ENCODE assay signal across 26 cellular contexts in genomic region chr10:2920166-2920565, GRCh38.
"Had no signal": no experiment of that assay in that cellular context is flagged by ENCODE, and none has a peak within 500 bp of the region (broad histone marks: within the 10 kb centered on the region; RNA-seq: fewer than 3 reads in every experiment).

No MANE protein-coding gene starts in this region.

- H3K4me1 ChIP-seq: SJCRH30 had no signal

- H3K9me3 Mint-ChIP-seq: activated CD4-positive, alpha-beta T cell treated with anti-CD3 and anti-CD28 coated beads, Interleukin-2, amount 10 ng/mL, durations not matched to agents 24 days and 14 days; activated naive CD4-positive, alpha-beta T cell treated with anti-CD3 and anti-CD28 coated beads, Interleukin-2, amount 10 ng/mL, durations not matched to agents 7 days and 5 days; activated naive CD8-positive, alpha-beta T cell treated with anti-CD3 and anti-CD28 coated beads, Interleukin-2, amount 50 U/mL, for 24 hours; activated T-cell treated with anti-CD3 and anti-CD28 coated beads, Interleukin-2, amount 50 U/mL, for 24 hours; activated T-helper 2 cell treated with anti-CD3 and anti-CD28 coated beads, Interferon-gamma antibody, Interleukin-2, Interleukin-4, amounts not matched to agents 10 μg/mL and 5 μg/mL and 100 μg/mL, durations not matched to agents 14 hours and 24 hours and 36 hours had no signal

- H3K27me3 ChIP-seq: SJCRH30 had no signal

- H3K36me3 Mint-ChIP-seq: activated naive CD4-positive, alpha-beta T cell treated with anti-CD3 and anti-CD28 coated beads, Interleukin-2, amount 10 ng/mL, durations not matched to agents 7 days and 5 days; activated naive CD8-positive, alpha-beta T cell; brain had no signal

- H3K9me3 ChIP-seq: MG63, SJCRH30 had no signal

- H3K27ac ChIP-seq: SJCRH30, SK-N-MC, WERI-Rb-1 had no signal

- H3K4me3 ChIP-seq: MG63, SJCRH30, SK-N-MC had no signal

- ATAC-seq: activated CD8-positive, alpha-beta T cell treated with anti-CD3 and anti-CD28 coated beads, Interleukin-2, amount 10 ng/mL, durations not matched to agents 7 days and 5 days; Panc1 had no signal

- DNase-seq: activated CD4-positive, alpha-beta T cell treated with anti-CD3 and anti-CD28 coated beads, Interleukin-2, amount 10 ng/mL, durations not matched to agents 24 days and 14 days; activated CD4-positive, alpha-beta T cell treated with anti-CD3 and anti-CD28 coated beads, Interleukin-2, amount 50 U/mL, for 4 hours; activated CD8-positive, alpha-beta T cell treated with anti-CD3 and anti-CD28 coated beads, Interleukin-2, amount 10 ng/mL, durations not matched to agents 7 days and 5 days; activated gamma-delta T cell; activated naive CD4-positive, alpha-beta T cell treated with anti-CD3 and anti-CD28 coated beads, Interleukin-2, amount 10 ng/mL, durations not matched to agents 7 days and 5 days; activated naive CD8-positive, alpha-beta T cell treated with anti-CD3 and anti-CD28 coated beads, Interleukin-2, amount 50 U/mL, for 24 hours; activated T-cell treated with anti-CD3 and anti-CD28 coated beads, Interleukin-2, amount 50 U/mL, for 24 hours; anterior cingulate cortex; caudate nucleus; Kasumi-1; KG1; MG63; NCI-H1048; NCI-H1105 treated with DMSO at 0.1 percent for 48 hours; NCI-H1436; NCI-H1694; NCI-H524 treated with DMSO at 0.1 percent for 48 hours; SHP77; SJCRH30; T1000; WERI-Rb-1 had no signal

- H3K27ac Mint-ChIP-seq: activated CD4-positive, alpha-beta T cell treated with anti-CD3 and anti-CD28 coated beads, Interleukin-2, amount 10 ng/mL, durations not matched to agents 24 days and 14 days; activated CD8-positive, alpha-beta T cell treated with anti-CD3 and anti-CD28 coated beads, Interleukin-2, amount 10 ng/mL, durations not matched to agents 7 days and 5 days; activated naive CD4-positive, alpha-beta T cell treated with anti-CD3 and anti-CD28 coated beads, Interleukin-2, amount 10 ng/mL, durations not matched to agents 7 days and 5 days; activated naive CD8-positive, alpha-beta T cell; activated naive CD8-positive, alpha-beta T cell treated with anti-CD3 and anti-CD28 coated beads, Interleukin-2, amount 50 U/mL, for 24 hours; activated T-cell treated with anti-CD3 and anti-CD28 coated beads, Interleukin-2, amount 50 U/mL, for 24 hours; activated T-helper 2 cell treated with anti-CD3 and anti-CD28 coated beads, Interferon-gamma antibody, Interleukin-2, Interleukin-4, amounts not matched to agents 10 μg/mL and 5 μg/mL and 100 μg/mL, durations not matched to agents 14 hours and 24 hours and 36 hours; brain had no signal

- H3K36me3 ChIP-seq: MG63, SJCRH30, WERI-Rb-1 had no signal

- H3K4me3 Mint-ChIP-seq: activated CD4-positive, alpha-beta T cell treated with anti-CD3 and anti-CD28 coated beads, Interleukin-2, amount 10 ng/mL, durations not matched to agents 24 days and 14 days; activated CD8-positive, alpha-beta T cell treated with anti-CD3 and anti-CD28 coated beads, Interleukin-2, amount 10 ng/mL, durations not matched to agents 7 days and 5 days; activated naive CD4-positive, alpha-beta T cell treated with anti-CD3 and anti-CD28 coated beads, Interleukin-2, amount 10 ng/mL, durations not matched to agents 7 days and 5 days; activated naive CD8-positive, alpha-beta T cell; activated naive CD8-positive, alpha-beta T cell treated with anti-CD3 and anti-CD28 coated beads, Interleukin-2, amount 50 U/mL, for 24 hours; activated T-cell treated with anti-CD3 and anti-CD28 coated beads, Interleukin-2, amount 50 U/mL, for 24 hours; brain had no signal

- H3K4me1 Mint-ChIP-seq: activated CD4-positive, alpha-beta T cell treated with anti-CD3 and anti-CD28 coated beads, Interleukin-2, amount 10 ng/mL, durations not matched to agents 24 days and 14 days; activated naive CD4-positive, alpha-beta T cell treated with anti-CD3 and anti-CD28 coated beads, Interleukin-2, amount 10 ng/mL, durations not matched to agents 7 days and 5 days; activated naive CD8-positive, alpha-beta T cell treated with anti-CD3 and anti-CD28 coated beads, Interleukin-2, amount 50 U/mL, for 24 hours had no signal
